In genomic region chr1:29428216-29428615, GRCh38 we compare ENCODE assay signal across 32 cellular contexts.
"Had no signal": no experiment of that assay in that cellular context is flagged by ENCODE, and none has a peak within 500 bp of the region (broad histone marks: within the 10 kb centered on the region; RNA-seq: fewer than 3 reads in every experiment).

No MANE protein-coding gene starts in this region.

- H3K27me3 ChIP-seq: ascending aorta, cardiac muscle cell had no signal

- H3K4me1 Mint-ChIP-seq: activated B cell treated with CpG ODN at 0.5 μM for 24 hours; activated CD4-positive, alpha-beta T cell treated with anti-CD3 and anti-CD28 coated beads, Interleukin-2, amount 10 ng/mL, durations not matched to agents 24 days and 14 days; activated naive CD4-positive, alpha-beta T cell treated with anti-CD3 and anti-CD28 coated beads, Interleukin-2, amount 10 ng/mL, durations not matched to agents 7 days and 5 days; activated naive CD4-positive, alpha-beta T cell treated with anti-CD3 and anti-CD28 coated beads, Interleukin-2, amount 50 U/mL, for 24 hours; activated naive CD8-positive, alpha-beta T cell treated with anti-CD3 and anti-CD28 coated beads, Interleukin-2, amount 10 ng/mL, durations not matched to agents 7 days and 5 days; activated naive CD8-positive, alpha-beta T cell treated with anti-CD3 and anti-CD28 coated beads, Interleukin-2, amount 50 U/mL, for 24 hours; brain had no signal

- H3K36me3 ChIP-seq: ascending aorta, cardiac muscle cell had no signal

- H3K36me3 Mint-ChIP-seq: activated naive CD4-positive, alpha-beta T cell treated with anti-CD3 and anti-CD28 coated beads, Interleukin-2, amount 10 ng/mL, durations not matched to agents 7 days and 5 days; activated naive CD4-positive, alpha-beta T cell treated with anti-CD3 and anti-CD28 coated beads, Interleukin-2, amount 50 U/mL, for 24 hours; activated naive CD8-positive, alpha-beta T cell; activated naive CD8-positive, alpha-beta T cell treated with anti-CD3 and anti-CD28 coated beads, Interleukin-2, amount 10 ng/mL, durations not matched to agents 7 days and 5 days; brain had no signal

- H3K4me1 ChIP-seq: ascending aorta had no signal

- H3K9me3 Mint-ChIP-seq: activated CD4-positive, alpha-beta T cell treated with anti-CD3 and anti-CD28 coated beads, Interleukin-2, amount 10 ng/mL, durations not matched to agents 24 days and 14 days; activated naive CD8-positive, alpha-beta T cell treated with anti-CD3 and anti-CD28 coated beads, Interleukin-2, amount 10 ng/mL, durations not matched to agents 7 days and 5 days had no signal

- H3K27ac Mint-ChIP-seq: activated B cell treated with CpG ODN at 0.5 μM for 24 hours; activated CD4-positive, alpha-beta memory T cell treated with anti-CD3 and anti-CD28 coated beads for 36 hours; activated CD4-positive, alpha-beta T cell treated with anti-CD3 and anti-CD28 coated beads, Interleukin-2, amount 10 ng/mL, durations not matched to agents 24 days and 14 days; activated CD8-positive, alpha-beta T cell treated with anti-CD3 and anti-CD28 coated beads for 36 hours; activated naive CD4-positive, alpha-beta T cell treated with anti-CD3 and anti-CD28 coated beads, Interleukin-2, amount 10 ng/mL, durations not matched to agents 7 days and 5 days; activated naive CD8-positive, alpha-beta T cell; activated naive CD8-positive, alpha-beta T cell treated with anti-CD3 and anti-CD28 coated beads, Interleukin-2, amount 10 ng/mL, durations not matched to agents 7 days and 5 days; activated naive CD8-positive, alpha-beta T cell treated with anti-CD3 and anti-CD28 coated beads, Interleukin-2, amount 50 U/mL, for 24 hours; activated T-helper 2 cell treated with anti-CD3 and anti-CD28 coated beads, Interferon-gamma antibody, Interleukin-2, Interleukin-4, amounts not matched to agents 10 μg/mL and 5 μg/mL and 100 μg/mL, durations not matched to agents 14 hours and 24 hours and 36 hours; brain; T-helper 1 cell treated with Interleukin-12 subunit alpha and Interleukin-12 subunit beta and Interleukin-4 antibody, amounts not matched to agents 30 μg/mL and 1 μg/mL, for 36 hours; T-helper 2 cell treated with Interferon-gamma antibody and Interleukin-4, amounts not matched to agents 5 μg/mL and 100 μg/mL, for 36 hours had no signal

- H3K4me3 ChIP-seq: ascending aorta, cardiac muscle cell had no signal

- ATAC-seq: activated CD8-positive, alpha-beta T cell treated with anti-CD3 and anti-CD28 coated beads for 36 hours; activated naive CD8-positive, alpha-beta T cell treated with anti-CD3 and anti-CD28 coated beads, Interleukin-2, amount 50 U/mL, for 24 hours; activated T-cell treated with anti-CD3 and anti-CD28 coated beads, Interleukin-2, amount 50 U/mL, for 4 hours had no signal

- H3K9me3 ChIP-seq: ascending aorta had no signal

- H3K4me3 Mint-ChIP-seq: activated B cell treated with CpG ODN at 0.5 μM for 24 hours; activated CD4-positive, alpha-beta memory T cell treated with anti-CD3 and anti-CD28 coated beads for 36 hours; activated CD4-positive, alpha-beta T cell treated with anti-CD3 and anti-CD28 coated beads, Interleukin-2, amount 10 ng/mL, durations not matched to agents 24 days and 14 days; activated CD8-positive, alpha-beta T cell treated with anti-CD3 and anti-CD28 coated beads for 36 hours; activated naive CD4-positive, alpha-beta T cell treated with anti-CD3 and anti-CD28 coated beads, Interleukin-2, amount 10 ng/mL, durations not matched to agents 7 days and 5 days; activated naive CD4-positive, alpha-beta T cell treated with anti-CD3 and anti-CD28 coated beads, Interleukin-2, amount 50 U/mL, for 24 hours; activated naive CD8-positive, alpha-beta T cell; activated naive CD8-positive, alpha-beta T cell treated with anti-CD3 and anti-CD28 coated beads, Interleukin-2, amount 10 ng/mL, durations not matched to agents 7 days and 5 days; activated naive CD8-positive, alpha-beta T cell treated with anti-CD3 and anti-CD28 coated beads, Interleukin-2, amount 50 U/mL, for 24 hours; activated T-cell treated with anti-CD3 and anti-CD28 coated beads, Interleukin-2, amount 50 U/mL, for 4 hours; brain; T-helper 1 cell treated with Interleukin-12 subunit alpha and Interleukin-12 subunit beta and Interleukin-4 antibody, amounts not matched to agents 30 μg/mL and 1 μg/mL, for 36 hours; T-helper 2 cell treated with Interferon-gamma antibody and Interleukin-4, amounts not matched to agents 5 μg/mL and 100 μg/mL, for 36 hours had no signal

- DNase-seq: activated B cell treated with CpG ODN at 0.5 μM for 24 hours; activated CD4-positive, alpha-beta memory T cell treated with anti-CD3 and anti-CD28 coated beads for 36 hours; activated CD4-positive, alpha-beta T cell treated with anti-CD3 and anti-CD28 coated beads for 4 hours; activated CD4-positive, alpha-beta T cell treated with anti-CD3 and anti-CD28 coated beads, Interleukin-2, amount 10 ng/mL, durations not matched to agents 24 days and 14 days; activated CD4-positive, alpha-beta T cell treated with anti-CD3 and anti-CD28 coated beads, Interleukin-2, amount 50 U/mL, for 1 hour; activated CD4-positive, alpha-beta T cell treated with anti-CD3 and anti-CD28 coated beads, Interleukin-2, amount 50 U/mL, for 4 hours; activated CD4-positive, CD25-positive, alpha-beta regulatory T cell treated with anti-CD3 and anti-CD28 coated beads, Interleukin-2, amount 50 U/mL, for 72 hours; activated CD8-positive, alpha-beta memory T cell treated with anti-CD3 and anti-CD28 coated beads, Interleukin-2, amount 50 U/mL, for 4 hours; activated CD8-positive, alpha-beta T cell treated with anti-CD3 and anti-CD28 coated beads for 36 hours; activated gamma-delta T cell; activated naive CD4-positive, alpha-beta T cell treated with anti-CD3 and anti-CD28 coated beads, Interleukin-2, amount 10 ng/mL, durations not matched to agents 7 days and 5 days; activated naive CD4-positive, alpha-beta T cell treated with Interleukin-2 at 50 U/mL for 16 hours; activated naive CD8-positive, alpha-beta T cell treated with anti-CD3 and anti-CD28 coated beads, Interleukin-2, amount 10 ng/mL, durations not matched to agents 7 days and 5 days; activated naive CD8-positive, alpha-beta T cell treated with anti-CD3 and anti-CD28 coated beads, Interleukin-2, amount 50 U/mL, for 24 hours; activated T-cell treated with anti-CD3 and anti-CD28 coated beads for 4 hours; activated T-cell treated with anti-CD3 and anti-CD28 coated beads, Interleukin-2, amount 50 U/mL, for 1 hour; activated T-cell treated with anti-CD3 and anti-CD28 coated beads, Interleukin-2, amount 50 U/mL, for 4 hours; amygdala; anterior cingulate cortex; central memory CD4-positive, alpha-beta T cell; T-helper 1 cell; T-helper 2 cell; T-helper 9 cell had no signal

- H3K27ac ChIP-seq: ascending aorta, cardiac muscle cell, VCaP had no signal
